Comparison of ENCODE assay signal across 34 cellular contexts in the genomic region with DNA sequence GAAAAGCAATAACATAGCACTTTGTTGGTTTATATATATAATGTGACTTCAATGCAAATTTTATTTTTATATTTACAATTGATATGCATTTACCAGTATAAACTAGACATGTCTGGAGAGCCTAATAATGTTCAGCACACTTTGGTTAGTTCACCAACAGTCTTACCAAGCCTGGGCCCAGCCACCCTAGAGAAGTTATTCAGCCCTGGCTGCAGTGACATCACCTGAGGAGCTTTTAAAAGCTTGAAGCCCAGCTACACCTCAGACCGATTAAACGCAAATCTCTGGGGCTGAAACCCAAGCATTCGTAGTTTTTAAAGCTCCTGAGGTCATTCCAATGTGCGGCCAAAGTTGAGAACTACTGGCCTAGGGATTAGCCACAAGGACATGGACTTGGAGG.
"Had no signal": no experiment of that assay in that cellular context is flagged by ENCODE, and none has a peak within 500 bp of the region (broad histone marks: within the 10 kb centered on the region; RNA-seq: fewer than 3 reads in every experiment).

No MANE protein-coding gene starts in this region.

- H3K4me3 ChIP-seq: MG63 had no signal

- H3K9me3 ChIP-seq: MG63 had no signal

- DNase-seq: Karpas-422, Kasumi-1, MG63, MM.1S, MV-4-11, NCI-H1048, NCI-H1092, NCI-H1092 treated with DMSO at 0.1 percent for 48 hours, NCI-H1105, NCI-H1105 treated with DMSO at 0.1 percent for 48 hours, NCI-H1417, NCI-H1417 treated with DMSO at 0.1 percent for 48 hours, NCI-H1436 treated with DMSO at 0.1 percent for 48 hours, NCI-H146, NCI-H1694, NCI-H1694 treated with DMSO at 0.1 percent for 48 hours, NCI-H187, NCI-H187 treated with DMSO at 0.1 percent for 48 hours, NCI-H1930, NCI-H2029, NCI-H2029 treated with DMSO at 0.1 percent for 48 hours, NCI-H2081, NCI-H2081 treated with DMSO at 0.1 percent for 48 hours, NCI-H2107, NCI-H2171, NCI-H2171 treated with DMSO at 0.1 percent for 48 hours, NCI-H2227 treated with DMSO at 0.1 percent for 48 hours, NCI-H226, NCI-H345, NCI-H446, NCI-H446 treated with DMSO at 0.1 percent for 48 hours, NCI-H510A, NCI-H510A treated with DMSO at 0.1 percent for 48 hours, NCI-H524 had no signal

- H3K27me3 ChIP-seq: MG63 had no signal
